In genomic region chr5:102869230-102869629, GRCh38 we compare ENCODE assay signal across 3 cellular contexts.
TF ChIP-seq lines count a peak whose summit lies in the region.

No MANE protein-coding gene starts in this region.

TF ChIP-seq in SK-N-SH, 30 proteins besides CTCF, POLR2A, EP300 and RAD21 (continued from another document and continues in another):
- no peak for TF ChIP-seq IRF3 (IDR thresholded peaks at IDR 0.05; ENCODE audit: low read depth, low read length)
- no peak for TF ChIP-seq TEAD4 (IDR thresholded peaks at IDR 0.05; ENCODE audit: borderline replicate concordance, insufficient read depth)
- TF ChIP-seq FOXM1 (IDR thresholded peaks at IDR 0.05; ENCODE audit: low read depth): no peak
- no peak for TF ChIP-seq SMC3 (IDR thresholded peaks at IDR 0.05; ENCODE audit: low read depth, low read length)
- TF ChIP-seq, protein P1, sequence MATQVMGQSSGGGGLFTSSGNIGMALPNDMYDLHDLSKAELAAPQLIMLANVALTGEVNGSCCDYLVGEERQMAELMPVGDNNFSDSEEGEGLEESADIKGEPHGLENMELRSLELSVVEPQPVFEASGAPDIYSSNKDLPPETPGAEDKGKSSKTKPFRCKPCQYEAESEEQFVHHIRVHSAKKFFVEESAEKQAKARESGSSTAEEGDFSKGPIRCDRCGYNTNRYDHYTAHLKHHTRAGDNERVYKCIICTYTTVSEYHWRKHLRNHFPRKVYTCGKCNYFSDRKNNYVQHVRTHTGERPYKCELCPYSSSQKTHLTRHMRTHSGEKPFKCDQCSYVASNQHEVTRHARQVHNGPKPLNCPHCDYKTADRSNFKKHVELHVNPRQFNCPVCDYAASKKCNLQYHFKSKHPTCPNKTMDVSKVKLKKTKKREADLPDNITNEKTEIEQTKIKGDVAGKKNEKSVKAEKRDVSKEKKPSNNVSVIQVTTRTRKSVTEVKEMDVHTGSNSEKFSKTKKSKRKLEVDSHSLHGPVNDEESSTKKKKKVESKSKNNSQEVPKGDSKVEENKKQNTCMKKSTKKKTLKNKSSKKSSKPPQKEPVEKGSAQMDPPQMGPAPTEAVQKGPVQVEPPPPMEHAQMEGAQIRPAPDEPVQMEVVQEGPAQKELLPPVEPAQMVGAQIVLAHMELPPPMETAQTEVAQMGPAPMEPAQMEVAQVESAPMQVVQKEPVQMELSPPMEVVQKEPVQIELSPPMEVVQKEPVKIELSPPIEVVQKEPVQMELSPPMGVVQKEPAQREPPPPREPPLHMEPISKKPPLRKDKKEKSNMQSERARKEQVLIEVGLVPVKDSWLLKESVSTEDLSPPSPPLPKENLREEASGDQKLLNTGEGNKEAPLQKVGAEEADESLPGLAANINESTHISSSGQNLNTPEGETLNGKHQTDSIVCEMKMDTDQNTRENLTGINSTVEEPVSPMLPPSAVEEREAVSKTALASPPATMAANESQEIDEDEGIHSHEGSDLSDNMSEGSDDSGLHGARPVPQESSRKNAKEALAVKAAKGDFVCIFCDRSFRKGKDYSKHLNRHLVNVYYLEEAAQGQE (IDR thresholded peaks at IDR 0.05; ENCODE audit: low read depth, low read length): no peak
- no peak for TF ChIP-seq MXI1 (IDR thresholded peaks at IDR 0.05; ENCODE audit: low read depth, low read length)
- no peak for TF ChIP-seq TAF1 (IDR thresholded peaks at IDR 0.05; ENCODE audit: borderline replicate concordance, low read depth, low read length)
- TF ChIP-seq USF2 (IDR thresholded peaks at IDR 0.05; ENCODE audit: borderline replicate concordance, low read depth, low read length): no peak
- no peak for TF ChIP-seq RFX5 (IDR thresholded peaks at IDR 0.05; ENCODE audit: low read length)
- no peak for TF ChIP-seq GABPA (IDR thresholded peaks at IDR 0.05; ENCODE audit: low read depth)
- no peak for TF ChIP-seq RXRA (IDR thresholded peaks at IDR 0.05; ENCODE audit: borderline replicate concordance, low read depth)
- TF ChIP-seq PBX3 (IDR thresholded peaks at IDR 0.05): no peak
- no peak for TF ChIP-seq RCOR1 (IDR thresholded peaks at IDR 0.05; ENCODE audit: low read length)
- no peak for TF ChIP-seq CHD2 (IDR thresholded peaks at IDR 0.05; ENCODE audit: low read length, partially characterized antibody)

TF ChIP-seq in SK-N-SH treated with all-trans-retinoic acid at 6 μM for 48 hours, 23 proteins besides CTCF, POLR2A, EP300 and RAD21 (continued from another document):
- TF ChIP-seq, protein P2, sequence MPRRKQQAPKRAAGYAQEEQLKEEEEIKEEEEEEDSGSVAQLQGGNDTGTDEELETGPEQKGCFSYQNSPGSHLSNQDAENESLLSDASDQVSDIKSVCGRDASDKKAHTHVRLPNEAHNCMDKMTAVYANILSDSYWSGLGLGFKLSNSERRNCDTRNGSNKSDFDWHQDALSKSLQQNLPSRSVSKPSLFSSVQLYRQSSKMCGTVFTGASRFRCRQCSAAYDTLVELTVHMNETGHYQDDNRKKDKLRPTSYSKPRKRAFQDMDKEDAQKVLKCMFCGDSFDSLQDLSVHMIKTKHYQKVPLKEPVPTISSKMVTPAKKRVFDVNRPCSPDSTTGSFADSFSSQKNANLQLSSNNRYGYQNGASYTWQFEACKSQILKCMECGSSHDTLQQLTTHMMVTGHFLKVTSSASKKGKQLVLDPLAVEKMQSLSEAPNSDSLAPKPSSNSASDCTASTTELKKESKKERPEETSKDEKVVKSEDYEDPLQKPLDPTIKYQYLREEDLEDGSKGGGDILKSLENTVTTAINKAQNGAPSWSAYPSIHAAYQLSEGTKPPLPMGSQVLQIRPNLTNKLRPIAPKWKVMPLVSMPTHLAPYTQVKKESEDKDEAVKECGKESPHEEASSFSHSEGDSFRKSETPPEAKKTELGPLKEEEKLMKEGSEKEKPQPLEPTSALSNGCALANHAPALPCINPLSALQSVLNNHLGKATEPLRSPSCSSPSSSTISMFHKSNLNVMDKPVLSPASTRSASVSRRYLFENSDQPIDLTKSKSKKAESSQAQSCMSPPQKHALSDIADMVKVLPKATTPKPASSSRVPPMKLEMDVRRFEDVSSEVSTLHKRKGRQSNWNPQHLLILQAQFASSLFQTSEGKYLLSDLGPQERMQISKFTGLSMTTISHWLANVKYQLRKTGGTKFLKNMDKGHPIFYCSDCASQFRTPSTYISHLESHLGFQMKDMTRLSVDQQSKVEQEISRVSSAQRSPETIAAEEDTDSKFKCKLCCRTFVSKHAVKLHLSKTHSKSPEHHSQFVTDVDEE (CRISPR knock-in tag; IDR thresholded peaks at IDR 0.05): no peak
- TF ChIP-seq TCF4 (CRISPR knock-in tag; IDR thresholded peaks at IDR 0.05; ENCODE audit: borderline replicate concordance) (no peak), ZFP30 (CRISPR knock-in tag; IDR thresholded peaks at IDR 0.05) (no peak), TOX (CRISPR knock-in tag; IDR thresholded peaks at IDR 0.05; ENCODE audit: borderline replicate concordance) (no peak), ZNF8 (CRISPR knock-in tag; IDR thresholded peaks at IDR 0.05) (no peak), GLIS3 (CRISPR knock-in tag; IDR thresholded peaks at IDR 0.05) (no peak), OSR1 (CRISPR knock-in tag; IDR thresholded peaks at IDR 0.05) (no peak), ZC3H10 (CRISPR knock-in tag; IDR thresholded peaks at IDR 0.05) (no peak), ZNF565 (CRISPR knock-in tag; conservative IDR thresholded peaks at IDR 0.05; ENCODE audit: low read depth) (no peak), PATZ1 (CRISPR knock-in tag; IDR thresholded peaks at IDR 0.05; ENCODE audit: borderline replicate concordance) (no peak), BACH2 (CRISPR knock-in tag; IDR thresholded peaks at IDR 0.05; ENCODE audit: borderline replicate concordance) (no peak), SNAI2 (CRISPR knock-in tag; IDR thresholded peaks at IDR 0.05) (no peak)
- TF ChIP-seq, protein P3, sequence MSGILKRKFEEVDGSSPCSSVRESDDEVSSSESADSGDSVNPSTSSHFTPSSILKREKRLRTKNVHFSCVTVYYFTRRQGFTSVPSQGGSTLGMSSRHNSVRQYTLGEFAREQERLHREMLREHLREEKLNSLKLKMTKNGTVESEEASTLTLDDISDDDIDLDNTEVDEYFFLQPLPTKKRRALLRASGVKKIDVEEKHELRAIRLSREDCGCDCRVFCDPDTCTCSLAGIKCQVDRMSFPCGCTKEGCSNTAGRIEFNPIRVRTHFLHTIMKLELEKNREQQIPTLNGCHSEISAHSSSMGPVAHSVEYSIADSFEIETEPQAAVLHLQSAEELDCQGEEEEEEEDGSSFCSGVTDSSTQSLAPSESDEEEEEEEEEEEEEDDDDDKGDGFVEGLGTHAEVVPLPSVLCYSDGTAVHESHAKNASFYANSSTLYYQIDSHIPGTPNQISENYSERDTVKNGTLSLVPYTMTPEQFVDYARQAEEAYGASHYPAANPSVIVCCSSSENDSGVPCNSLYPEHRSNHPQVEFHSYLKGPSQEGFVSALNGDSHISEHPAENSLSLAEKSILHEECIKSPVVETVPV (CRISPR knock-in tag; IDR thresholded peaks at IDR 0.05): no peak
TF ChIP-seq in SK-N-SH treated with all-trans-retinoic acid at 6 μM for 48 hours: peak in this region for 0.

TF ChIP-seq in K562, 482 proteins besides CTCF, POLR2A, EP300 and RAD21:
- TF ChIP-seq AFF1 (IDR thresholded peaks at IDR 0.05; ENCODE audit: low read depth in 1 of 2, partially characterized antibody in 2 of 2) (no peak), ATF1 (CRISPR knock-in tag; IDR thresholded peaks at IDR 0.05) (no peak), ATF1 (tag; IDR thresholded peaks at IDR 0.05) (peak; percentile 35; the same call in 1 of the 2 replicates), CBX3 (IDR thresholded peaks at IDR 0.05; ENCODE audit: borderline replicate concordance in 1 of 2, low read length in 2 of 2) (no peak), SIX5 (IDR thresholded peaks at IDR 0.05; ENCODE audit: borderline replicate concordance in 1 of 2, insufficient read depth in 1 of 2, low read depth in 1 of 2, low read length in 2 of 2) (no peak), RFX1 (IDR thresholded peaks at IDR 0.05) (no peak), COPS2 (conservative IDR thresholded peaks at IDR 0.05) (no peak), HNRNPK (IDR thresholded peaks at IDR 0.05; ENCODE audit: low read depth, low read length, poor library complexity, severe bottlenecking) (no peak), U2AF1 (optimal IDR thresholded peaks at IDR 0.05; ENCODE audit: low read depth, low read length) (no peak), RFX5 (IDR thresholded peaks at IDR 0.05; ENCODE audit: low read depth, low read length) (no peak)
- TF ChIP-seq, protein P4, sequence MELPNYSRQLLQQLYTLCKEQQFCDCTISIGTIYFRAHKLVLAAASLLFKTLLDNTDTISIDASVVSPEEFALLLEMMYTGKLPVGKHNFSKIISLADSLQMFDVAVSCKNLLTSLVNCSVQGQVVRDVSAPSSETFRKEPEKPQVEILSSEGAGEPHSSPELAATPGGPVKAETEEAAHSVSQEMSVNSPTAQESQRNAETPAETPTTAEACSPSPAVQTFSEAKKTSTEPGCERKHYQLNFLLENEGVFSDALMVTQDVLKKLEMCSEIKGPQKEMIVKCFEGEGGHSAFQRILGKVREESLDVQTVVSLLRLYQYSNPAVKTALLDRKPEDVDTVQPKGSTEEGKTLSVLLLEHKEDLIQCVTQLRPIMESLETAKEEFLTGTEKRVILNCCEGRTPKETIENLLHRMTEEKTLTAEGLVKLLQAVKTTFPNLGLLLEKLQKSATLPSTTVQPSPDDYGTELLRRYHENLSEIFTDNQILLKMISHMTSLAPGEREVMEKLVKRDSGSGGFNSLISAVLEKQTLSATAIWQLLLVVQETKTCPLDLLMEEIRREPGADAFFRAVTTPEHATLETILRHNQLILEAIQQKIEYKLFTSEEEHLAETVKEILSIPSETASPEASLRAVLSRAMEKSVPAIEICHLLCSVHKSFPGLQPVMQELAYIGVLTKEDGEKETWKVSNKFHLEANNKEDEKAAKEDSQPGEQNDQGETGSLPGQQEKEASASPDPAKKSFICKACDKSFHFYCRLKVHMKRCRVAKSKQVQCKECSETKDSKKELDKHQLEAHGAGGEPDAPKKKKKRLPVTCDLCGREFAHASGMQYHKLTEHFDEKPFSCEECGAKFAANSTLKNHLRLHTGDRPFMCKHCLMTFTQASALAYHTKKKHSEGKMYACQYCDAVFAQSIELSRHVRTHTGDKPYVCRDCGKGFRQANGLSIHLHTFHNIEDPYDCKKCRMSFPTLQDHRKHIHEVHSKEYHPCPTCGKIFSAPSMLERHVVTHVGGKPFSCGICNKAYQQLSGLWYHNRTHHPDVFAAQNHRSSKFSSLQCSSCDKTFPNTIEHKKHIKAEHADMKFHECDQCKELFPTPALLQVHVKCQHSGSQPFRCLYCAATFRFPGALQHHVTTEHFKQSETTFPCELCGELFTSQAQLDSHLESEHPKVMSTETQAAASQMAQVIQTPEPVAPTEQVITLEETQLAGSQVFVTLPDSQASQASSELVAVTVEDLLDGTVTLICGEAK (IDR thresholded peaks at IDR 0.05): peak; percentile 57; the same call in 1 of the 2 replicates
- TF ChIP-seq, protein P4 (CRISPR knock-in tag; IDR thresholded peaks at IDR 0.05): no peak
- TF ChIP-seq, protein P5, sequence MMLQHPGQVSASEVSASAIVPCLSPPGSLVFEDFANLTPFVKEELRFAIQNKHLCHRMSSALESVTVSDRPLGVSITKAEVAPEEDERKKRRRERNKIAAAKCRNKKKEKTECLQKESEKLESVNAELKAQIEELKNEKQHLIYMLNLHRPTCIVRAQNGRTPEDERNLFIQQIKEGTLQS (IDR thresholded peaks at IDR 0.05): peak; percentile 16; the same call in 1 of the 2 replicates
- TF ChIP-seq, protein P5 (CRISPR knock-in tag; conservative IDR thresholded peaks at IDR 0.05): no peak
TF ChIP-seq in K562: peak in this region for 3.
